ENCODE assay signal across 8 cellular contexts in genomic region chr6:42075159-42075838, GRCh38. TPM values are rescaled to one million over a fixed set of nuclear protein-coding genes. Genes with fewer than 3 reads are reported as not detected.
DNase-seq lines count a peak whose midpoint lies in the region; ATAC-seq and TF ChIP-seq lines count a peak whose summit lies in the region.

No MANE protein-coding gene starts in this region.

- 34 to 37% methylated on average over 7 of the region's 7 CpGs for WGBS in lower leg skin, 2 donors

- POLR2A ChIA-PET in A673 (lab: Charles Lee; ENCODE audit: low non-redundant PET) = no interaction called here

- no peak for ATAC-seq in GM18870 (IDR thresholded peaks at IDR 0.05; ENCODE audit: unreplicated experiment)

- BruUV-seq in A673 (replicated peaks; lab: Mats Ljungman, UMichigan) = no TSS peak

- DNase-seq in A673 (ENCODE audit: low spot score) (peak; percentile 72), GM19238 (ENCODE audit: insufficient read length, low spot score) (peak; percentile 37), NCI-H446 treated with DMSO at 0.1 percent for 48 hours (lab: John Stamatoyannopoulos, UW) (peak; percentile 1), coronary artery (ENCODE audit: low spot score) (no peak), lower leg skin (ENCODE audit: low spot score in 2 of 2) (peak; percentile 76 to 96)
- peak; percentile 78 for DNase-seq in activated CD4-positive, alpha-beta T cell treated with anti-CD3 and anti-CD28 coated beads for 48 hours
- peak; percentile 25 for DNase-seq in stimulated activated CD8-positive, alpha-beta memory T cell treated with anti-CD3 and anti-CD28 coated beads, Interleukin-15, amount 100 ng/mL, for 24 hours (ENCODE audit: low read depth)

- H3K36me3 ChIP-seq in A673 (ENCODE audit: insufficient read depth, low read length, poor library complexity, severe bottlenecking) = peaks cover 8% of the 10 kb centered on the region

- CTCF ChIA-PET in A673 (lab: Charles Lee) = interaction anchor here (0.7 kb wide), 1 partner anchor 139 kb away, joined by 3 read pairs; no protein-coding TSS in a partner anchor

- intact Hi-C loops in A673 (cut with micrococcal nuclease; ENCODE audit: unreplicated experiment) (loop anchor here (1.0 to 10.0 kb wide), 2 partner anchors 91 to 820 kb away; a partner anchor contains a TSS), lower leg skin (cut with DNase I; ENCODE audit: low total_unique reads) (loop anchor here (2.0 kb wide), 1 partner anchor 92 kb away; no protein-coding TSS in a partner anchor)

- TF ChIP-seq POLR2A in lower leg skin (IDR thresholded peaks at IDR 0.05) = no peak

- H3K4me1 ChIP-seq in A673 (ENCODE audit: insufficient read depth, low read length, poor library complexity, severe bottlenecking) = no peaks in the 10 kb centered on the region

- TF ChIP-seq CTCF in A673 (conservative IDR thresholded peaks at IDR 0.05; ENCODE audit: low read depth, low read length) = peak; percentile 81
- peak; percentile 69 for TF ChIP-seq CTCF in coronary artery (IDR thresholded peaks at IDR 0.05)
- no peak for TF ChIP-seq CTCF in lower leg skin (IDR thresholded peaks at IDR 0.05)

- H3K27ac ChIP-seq in A673 (ENCODE audit: low read depth, low read length, poor library complexity, severe bottlenecking) (no peak overlapping the region), coronary artery (no peak overlapping the region)

- no peak overlapping the region for H3K4me3 ChIP-seq in A673 (ENCODE audit: low read depth, low read length, poor library complexity, severe bottlenecking)
- no peak overlapping the region for H3K4me3 ChIP-seq in coronary artery
- no peak overlapping the region for H3K4me3 ChIP-seq in lower leg skin (ENCODE audit: low read depth, poor library complexity, severe bottlenecking)

- H3K27me3 ChIP-seq in A673 (replicated peaks; ENCODE audit: insufficient read depth, low read depth, low read length, poor library complexity) = no peaks in the 10 kb centered on the region

- H3K9me3 ChIP-seq in A673 (ENCODE audit: low read depth, low read length, poor library complexity, severe bottlenecking) = no peaks in the 10 kb centered on the region

RNA-seq across cellular contexts. Expression of gene TAF8, which starts 25.0 kb away (rescaled TPM):
- total RNA-seq in A673 (2021) (22.5 and 26.0 TPM in 2 replicates), lower leg skin (10 to 100 TPM; 15.8 to 24.0 (median 18.9) TPM)

Comparison
In these comparisons a context has a peak if more than half of its experiments do, and no peak if none do; other contexts are left out.
1. CTCF ChIP-seq: peak in A673 (single experiment) and coronary artery (single experiment); none in lower leg skin (0 of 3).